Comparison of ENCODE assay signal across 17 cellular contexts in the genomic region with DNA sequence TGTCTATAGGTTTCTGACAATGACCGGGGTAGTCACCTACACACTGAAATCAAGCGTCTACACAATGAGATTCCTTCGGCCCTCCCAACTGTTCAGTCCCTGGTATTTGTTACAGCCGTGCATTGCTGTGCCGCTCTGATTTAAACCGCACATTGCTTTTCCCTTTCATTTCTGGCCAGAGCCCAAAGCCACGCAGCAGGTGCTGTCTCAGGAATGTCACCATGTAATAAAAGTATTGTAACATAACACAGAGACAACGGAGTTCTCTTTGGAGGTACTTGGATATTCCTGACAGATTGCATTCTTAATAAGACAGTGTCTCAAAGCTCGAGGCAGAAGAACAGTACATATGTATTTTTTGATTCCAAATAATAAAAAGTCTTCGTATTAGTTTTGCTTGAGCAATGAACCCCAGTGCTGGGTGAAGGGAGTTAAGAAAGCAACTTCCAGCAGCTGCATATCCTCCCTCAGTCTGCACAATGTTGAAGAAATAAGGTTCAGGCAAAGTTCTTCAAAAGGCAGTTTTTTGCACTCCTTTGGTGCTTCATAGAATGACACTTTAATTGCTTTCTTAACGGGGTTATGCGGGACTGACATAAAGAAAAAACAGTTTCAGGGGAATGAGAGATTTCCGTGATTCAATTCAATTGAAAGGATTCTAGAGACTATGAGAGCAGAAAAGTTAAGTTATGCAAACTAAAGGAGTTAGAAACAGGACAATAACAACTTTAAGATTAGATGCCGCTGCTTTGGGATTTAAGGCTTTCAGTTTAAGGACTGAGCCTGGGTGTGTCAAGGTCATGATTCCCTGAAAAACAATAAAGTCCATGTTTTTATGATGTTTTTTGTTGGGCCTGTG.
DNase-seq lines count a peak whose midpoint lies in the region; ATAC-seq and TF ChIP-seq lines count a peak whose summit lies in the region.
"Had no signal": no experiment of that assay in that cellular context is flagged by ENCODE, and none has a peak within 500 bp of the region (broad histone marks: within the 10 kb centered on the region; RNA-seq: fewer than 3 reads in every experiment).

No MANE protein-coding gene starts in this region.

- H2AFZ ChIP-seq in GM23338 (peak overlapping the region; percentile 29; the same call in 1 of the 2 replicates), parathyroid adenoma (no peak overlapping the region)

- H3K79me2 ChIP-seq in GM23338 (replicated peaks; ENCODE audit: insufficient read depth) (no peaks in the 10 kb centered on the region), parathyroid adenoma (no peaks in the 10 kb centered on the region)

- DNase-seq in GM23338 (ENCODE audit: low spot score): no peak
- DNase-seq in Panc1 (ENCODE audit: low read depth, low spot score): no peak
- no peak for DNase-seq in glutamatergic neuron
- no peak for DNase-seq in stimulated activated CD4-positive, alpha-beta T cell treated with anti-CD3 and anti-CD28 coated beads, Interleukin-4, amount 100 ng/mL, for 4 hours
- DNase-seq in central memory CD4-positive, alpha-beta T cell: no peak
- no peak for DNase-seq in middle frontal gyrus (ENCODE audit: extremely low spot score, low spot score)
- no peak for DNase-seq in activated CD8-positive, alpha-beta memory T cell treated with anti-CD3 and anti-CD28 coated beads, Interleukin-2, amount 50 U/mL, for 48 hours
- DNase-seq: activated CD8-positive, alpha-beta memory T cell treated with anti-CD3 and anti-CD28 coated beads, Interleukin-2, amount 10 ng/mL, durations not matched to agents 7 days and 5 days; BE2C; NCI-H2029 treated with DMSO at 0.1 percent for 48 hours; stimulated activated CD4-positive, alpha-beta T cell treated with anti-CD3 and anti-CD28 coated beads, Interleukin-2, amount 100 ng/mL, for 48 hours had no signal

- no peak for ATAC-seq in GM23338
- ATAC-seq in Panc1: peak; percentile 48; the same call in 1 of the 2 replicates
- ATAC-seq: activated CD8-positive, alpha-beta memory T cell treated with anti-CD3 and anti-CD28 coated beads, Interleukin-2, amount 10 ng/mL, durations not matched to agents 7 days and 5 days; esophagus mucosa; stimulated activated memory B cell treated with anti-CD40 and anti-IgM and Interleukin-4, amounts not matched to agents 10 μg/mL and 1 μg/mL and 100 μg/mL, for 72 hours had no signal

- no peaks in the 10 kb centered on the region for H3K36me3 ChIP-seq in GM23338 (ENCODE audit: insufficient read depth)
- no peaks in the 10 kb centered on the region; the same call in 1 of the 2 replicates for H3K36me3 ChIP-seq in Panc1 (ENCODE audit: control insufficient read depth, insufficient read depth, low read length)
- H3K36me3 ChIP-seq in parathyroid adenoma (ENCODE audit: control insufficient read depth, insufficient read depth, low read length): no peaks in the 10 kb centered on the region
- H3K36me3 ChIP-seq: BE2C had no signal

- H4K20me1 ChIP-seq in GM23338 (replicated peaks; ENCODE audit: insufficient read depth): no peaks in the 10 kb centered on the region

- H3K27me3 Mint-ChIP-seq in GM23338 (ENCODE audit: insufficient read depth, low read depth, poor library complexity) (no peaks in the 10 kb centered on the region), glutamatergic neuron (ENCODE audit: unreplicated experiment) (peaks cover 2% of the 10 kb centered on the region)
- H3K27me3 Mint-ChIP-seq: activated CD8-positive, alpha-beta memory T cell treated with anti-CD3 and anti-CD28 coated beads, Interleukin-2, amount 10 ng/mL, durations not matched to agents 7 days and 5 days; activated naive CD4-positive, alpha-beta T cell treated with anti-CD3 and anti-CD28 coated beads, Interleukin-2, amount 50 U/mL, for 24 hours; progenitor cell of endocrine pancreas; stimulated activated memory B cell treated with anti-CD40 and anti-IgM and Interleukin-4, amounts not matched to agents 10 μg/mL and 1 μg/mL and 100 μg/mL, for 72 hours had no signal

- no peaks in the 10 kb centered on the region for H3K36me3 Mint-ChIP-seq in GM23338 (ENCODE audit: low read depth)
- H3K36me3 Mint-ChIP-seq in glutamatergic neuron (ENCODE audit: unreplicated experiment): no peaks in the 10 kb centered on the region
- H3K36me3 Mint-ChIP-seq: activated CD8-positive, alpha-beta memory T cell treated with anti-CD3 and anti-CD28 coated beads, Interleukin-2, amount 10 ng/mL, durations not matched to agents 7 days and 5 days; activated naive CD4-positive, alpha-beta T cell treated with anti-CD3 and anti-CD28 coated beads, Interleukin-2, amount 50 U/mL, for 24 hours; stimulated activated memory B cell treated with anti-CD40 and anti-IgM and Interleukin-4, amounts not matched to agents 10 μg/mL and 1 μg/mL and 100 μg/mL, for 72 hours had no signal

- no peaks in the 10 kb centered on the region for H3F3A ChIP-seq in GM23338 (replicated peaks; ENCODE audit: low read depth)

- H3K9me3 Mint-ChIP-seq in GM23338 (no peaks in the 10 kb centered on the region), glutamatergic neuron (ENCODE audit: unreplicated experiment) (peaks cover 3% of the 10 kb centered on the region)

- in situ Hi-C loops in Panc1 (cut with HindIII; ENCODE audit: low pct_unique_long_range_greater_than_20kb, low sequenced_read_pairs): no loop called here

- H3K4me1 Mint-ChIP-seq in GM23338 (peaks cover 18% of the 10 kb centered on the region; the same call in 2 of the 3 replicates), glutamatergic neuron (ENCODE audit: low read depth, unreplicated experiment) (peaks cover 49% of the 10 kb centered on the region)
- H3K4me1 Mint-ChIP-seq: activated CD8-positive, alpha-beta memory T cell treated with anti-CD3 and anti-CD28 coated beads, Interleukin-2, amount 10 ng/mL, durations not matched to agents 7 days and 5 days; activated naive CD4-positive, alpha-beta T cell treated with anti-CD3 and anti-CD28 coated beads, Interleukin-2, amount 50 U/mL, for 24 hours; stimulated activated memory B cell treated with anti-CD40 and anti-IgM and Interleukin-4, amounts not matched to agents 10 μg/mL and 1 μg/mL and 100 μg/mL, for 72 hours had no signal

- POLR2A ChIA-PET in Panc1 (lab: Charles Lee): no interaction called here

- no peak overlapping the region for H3K27ac ChIP-seq in GM23338 (ENCODE audit: low read depth)
- no peak overlapping the region for H3K27ac ChIP-seq in Panc1 (ENCODE audit: low read length)
- no peak overlapping the region for H3K27ac ChIP-seq in parathyroid adenoma
- H3K27ac ChIP-seq: HL-60 had no signal

- H3K9ac ChIP-seq in parathyroid adenoma: no peak overlapping the region

- CTCF ChIA-PET in Panc1 (lab: Charles Lee): no interaction called here

- intact Hi-C loops in Panc1 (cut with micrococcal nuclease; ENCODE audit: unreplicated experiment): no loop called here

- H3K4me2 ChIP-seq in GM23338 (no peak overlapping the region; the same call in 1 of the 2 replicates), parathyroid adenoma (ENCODE audit: low read length) (peak overlapping the region; percentile 45)

- BruUV-seq in Panc1 (replicated peaks; lab: Mats Ljungman, UMichigan): no TSS peak

- H3K27me3 ChIP-seq in GM23338 (ENCODE audit: insufficient read depth) (no peaks in the 10 kb centered on the region), Panc1 (ENCODE audit: control insufficient read depth, insufficient read depth, low read length) (no peaks in the 10 kb centered on the region), parathyroid adenoma (ENCODE audit: control insufficient read depth, insufficient read depth, low read length) (no peaks in the 10 kb centered on the region)
- H3K27me3 ChIP-seq: BE2C had no signal

- H3K4me3 ChIP-seq in GM23338 (no peak overlapping the region), Panc1 (ENCODE audit: low read depth in 2 of 2, low read length in 2 of 2) (no peak overlapping the region), parathyroid adenoma (ENCODE audit: low read depth, low read length) (no peak overlapping the region)

- H3K4me1 ChIP-seq in GM23338 (ENCODE audit: insufficient read depth) (peaks cover 26% of the 10 kb centered on the region), Panc1 (ENCODE audit: control insufficient read depth, insufficient read depth, low read length) (peaks cover 5% of the 10 kb centered on the region; the same call in 1 of the 2 replicates), parathyroid adenoma (no peaks in the 10 kb centered on the region)
- H3K4me1 ChIP-seq: BE2C had no signal

- no peak overlapping the region for H3K27ac Mint-ChIP-seq in GM23338
- H3K27ac Mint-ChIP-seq in glutamatergic neuron (ENCODE audit: unreplicated experiment): peak overlapping the region; percentile 75
- H3K27ac Mint-ChIP-seq: activated CD8-positive, alpha-beta memory T cell treated with anti-CD3 and anti-CD28 coated beads, Interleukin-2, amount 10 ng/mL, durations not matched to agents 7 days and 5 days; activated naive CD4-positive, alpha-beta T cell treated with anti-CD3 and anti-CD28 coated beads, Interleukin-2, amount 50 U/mL, for 24 hours; progenitor cell of endocrine pancreas; stimulated activated memory B cell treated with anti-CD40 and anti-IgM and Interleukin-4, amounts not matched to agents 10 μg/mL and 1 μg/mL and 100 μg/mL, for 72 hours had no signal

- TF ChIP-seq CTCF in GM23338 (conservative IDR thresholded peaks at IDR 0.05; ENCODE audit: low read depth in 2 of 2) (no peak), Panc1 (IDR thresholded peaks at IDR 0.05) (no peak), glutamatergic neuron (IDR thresholded peaks at IDR 0.05; ENCODE audit: partially characterized antibody, unreplicated experiment) (no peak), parathyroid adenoma (IDR thresholded peaks at IDR 0.05) (no peak)

- H3K4me3 Mint-ChIP-seq in GM23338 (no peak overlapping the region), glutamatergic neuron (ENCODE audit: unreplicated experiment) (no peak overlapping the region)
- H3K4me3 Mint-ChIP-seq: activated CD8-positive, alpha-beta memory T cell treated with anti-CD3 and anti-CD28 coated beads, Interleukin-2, amount 10 ng/mL, durations not matched to agents 7 days and 5 days; activated naive CD4-positive, alpha-beta T cell treated with anti-CD3 and anti-CD28 coated beads, Interleukin-2, amount 50 U/mL, for 24 hours; stimulated activated memory B cell treated with anti-CD40 and anti-IgM and Interleukin-4, amounts not matched to agents 10 μg/mL and 1 μg/mL and 100 μg/mL, for 72 hours had no signal

- H3K9me3 ChIP-seq in Panc1 (ENCODE audit: control insufficient read depth, insufficient read depth, low read depth, low read length) (no peaks in the 10 kb centered on the region), parathyroid adenoma (ENCODE audit: control insufficient read depth, low read length) (no peaks in the 10 kb centered on the region)
- H3K9me3 ChIP-seq: BE2C had no signal

- no peaks in the 10 kb centered on the region for H3K9me2 ChIP-seq in GM23338 (ENCODE audit: insufficient read depth)

TF ChIP-seq in GM23338, 12 proteins besides CTCF, POLR2A, EP300 and RAD21 (continues in another document):
- TF ChIP-seq CREB1 (CRISPR knock-in tag; IDR thresholded peaks at IDR 0.05; ENCODE audit: low read depth): no peak
- TF ChIP-seq JUNB (IDR thresholded peaks at IDR 0.05; ENCODE audit: unreplicated experiment): no peak
